ENCODE assay signal across 8 cellular contexts in genomic region chr17:38751803-38752118, GRCh38. TPM values are rescaled to one million over a fixed set of nuclear protein-coding genes. Genes with fewer than 3 reads are reported as not detected.
DNase-seq lines count a peak whose midpoint lies in the region; ATAC-seq and TF ChIP-seq lines count a peak whose summit lies in the region.

No MANE protein-coding gene starts in this region.

- peak overlapping the region; percentile 92 for H3K4me2 ChIP-seq in DND-41 (ENCODE audit: insufficient read depth, low read length)

- ATAC-seq in DND-41 (ENCODE audit: insufficient read depth, low read depth), result 0 out of 3 replicates have a peak, but pooled peaks have one; percentile 9
- peak; percentile 16 for ATAC-seq in HG02852 (IDR thresholded peaks at IDR 0.05; ENCODE audit: unreplicated experiment)

- H3K79me2 ChIP-seq in DND-41 (ENCODE audit: insufficient read depth, low read length), result peaks cover 51% of the 10 kb centered on the region

- intact Hi-C loops in breast epithelium (cut with DNase I; ENCODE audit: low total_unique reads), result no loop called here

- H3K36me3 ChIP-seq in DND-41 (ENCODE audit: insufficient read depth, low read length) (peaks cover 33% of the 10 kb centered on the region), breast epithelium (no peaks in the 10 kb centered on the region)

- H3K9me3 ChIP-seq in DND-41 (ENCODE audit: insufficient read depth, low read length, severe bottlenecking) (no peaks in the 10 kb centered on the region), breast epithelium (no peaks in the 10 kb centered on the region)

- peak; percentile 84 for DNase-seq in DND-41
- DNase-seq in NCI-H2171 (lab: John Stamatoyannopoulos, UW), result peak; percentile 66
- DNase-seq in breast epithelium (ENCODE audit: low spot score in 2 of 2), result peak; percentile 78 to 88
- peak; percentile 55 for DNase-seq in iPS-NIHi11 (ENCODE audit: low spot score)
- no peak for DNase-seq in 8988T

- H3K9ac ChIP-seq in DND-41 (ENCODE audit: low read depth, low read length), result peak overlapping the region; percentile 67

- H3K4me3 ChIP-seq in DND-41 (ENCODE audit: low read depth in 1 of 2, low read length in 2 of 2), result peak overlapping the region; percentile 37 to 88; a peak in 3 of 4 replicates
- H3K4me3 ChIP-seq in WI38 (ENCODE audit: low read depth, low read length), result peak overlapping the region; percentile 97
- H3K4me3 ChIP-seq in breast epithelium, result peak overlapping the region; percentile 84 to 96 (median 91)
- H3K4me3 ChIP-seq in skin epidermis, result peak overlapping the region; percentile 66 to 98 (median 83)

- H2AFZ ChIP-seq in DND-41 (ENCODE audit: low read depth, low read length), result peak overlapping the region; percentile 96

- TF ChIP-seq CTCF in DND-41 (IDR thresholded peaks at IDR 0.05; ENCODE audit: borderline replicate concordance, extremely low read depth, low read length, poor library complexity, severe bottlenecking) (no peak), WI38 (IDR thresholded peaks at IDR 0.05; ENCODE audit: low read depth, low read length) (no peak), breast epithelium (IDR thresholded peaks at IDR 0.05) (no peak)

- peak overlapping the region; percentile 86 for H3K27ac ChIP-seq in DND-41 (ENCODE audit: low read length)
- H3K27ac ChIP-seq in breast epithelium, result peak overlapping the region; percentile 79 to 94
- H3K27ac ChIP-seq in skin epidermis, result peak overlapping the region; percentile 36 to 97 (median 84)

- H3K4me1 ChIP-seq in DND-41 (ENCODE audit: insufficient read depth, low read length), result peaks cover 57% of the 10 kb centered on the region
- peaks cover 0 to 18% of the 10 kb centered on the region in 2 donors for H3K4me1 ChIP-seq in breast epithelium

- H3K27me3 ChIP-seq in DND-41 (ENCODE audit: insufficient read depth, low read length, poor library complexity) (no peaks in the 10 kb centered on the region), breast epithelium (no peaks in the 10 kb centered on the region)

- no peak for TF ChIP-seq POLR2A in breast epithelium (IDR thresholded peaks at IDR 0.05)

- peaks cover 17% of the 10 kb centered on the region for H4K20me1 ChIP-seq in DND-41 (ENCODE audit: insufficient read depth, low read length)

RNA-seq across cellular contexts. Expression of gene PSMB3, which starts 0.8 kb away (rescaled TPM):
- total RNA-seq in breast epithelium, result 100 to 1,000 TPM; 132 to 214 (median 167) TPM

RNA-seq across cellular contexts. Expression of gene PCGF2, which starts 3.6 kb away (rescaled TPM):
- 1 to 10 TPM; 6.4 to 9.5 (median 9.3) TPM for total RNA-seq in breast epithelium

RNA-seq across cellular contexts. Expression of gene CISD3, which starts 21.6 kb away (rescaled TPM):
- 10 to 100 TPM in 2 of 3 donors, 1 to 10 TPM in 1; 8.9 to 15.0 (median 12.5) TPM for total RNA-seq in breast epithelium

RNA-seq across cellular contexts. Expression of gene MLLT6, which starts 46.7 kb away (rescaled TPM):
- 100 to 1,000 TPM in 1 of 3 donors, 10 to 100 TPM in 2; 41.9 to 101 (median 90.5) TPM for total RNA-seq in breast epithelium

RNA-seq across cellular contexts. Expression of gene PIP4K2B, which starts 47.6 kb away (rescaled TPM):
- total RNA-seq in breast epithelium, result 10 to 100 TPM; 43.0 to 52.8 (median 43.6) TPM
